Comparison of ENCODE assay signal across 10 cellular contexts in genomic region chr13:98173431-98173921, GRCh38. TPM values are rescaled to one million over a fixed set of nuclear protein-coding genes. Genes with fewer than 3 reads are reported as not detected.
DNase-seq lines count a peak whose midpoint lies in the region; ATAC-seq and TF ChIP-seq lines count a peak whose summit lies in the region.
"Had no signal": no experiment of that assay in that cellular context is flagged by ENCODE, and none has a peak within 500 bp of the region (broad histone marks: within the 10 kb centered on the region; RNA-seq: fewer than 3 reads in every experiment).

No MANE protein-coding gene starts in this region.

- no peaks in the 10 kb centered on the region for H3K27me3 ChIP-seq in CD8-positive, alpha-beta T cell (ENCODE audit: insufficient read depth, low read length)
- H3K27me3 ChIP-seq: testis had no signal

- peak; percentile 56 for ATAC-seq in Right ventricle myocardium inferior
- ATAC-seq in CD8-positive, alpha-beta T cell, result no peak

- no peak for DNase-seq in Right ventricle myocardium inferior (ENCODE audit: missing footprints)
- no peak for DNase-seq in cardiac septum (ENCODE audit: low spot score)
- peak; percentile 52 for DNase-seq in epithelial cell of esophagus (ENCODE audit: low read depth)
- DNase-seq in mesothelial cell of epicardium (ENCODE audit: low spot score in 2 of 2, unreplicated experiment in 2 of 2), result no peak
- DNase-seq in NCI-H2029 (lab: John Stamatoyannopoulos, UW), result no peak
- no peak for DNase-seq in stimulated activated CD4-positive, alpha-beta T cell treated with anti-CD3 and anti-CD28 coated beads, Interleukin-12 subunit alpha, Interleukin-12 subunit beta, amount 100 ng/mL, for 4 hours
- no peak for DNase-seq in UCSD-AML1 (lab: John Stamatoyannopoulos, UW; ENCODE audit: unreplicated experiment)
- DNase-seq in CD8-positive, alpha-beta T cell, result no peak
- DNase-seq: testis had no signal

- H3K27me3 Mint-ChIP-seq in mesothelial cell of epicardium (ENCODE audit: low read depth), result no peaks in the 10 kb centered on the region
- peaks cover 4% of the 10 kb centered on the region for H3K27me3 Mint-ChIP-seq in CD8-positive, alpha-beta T cell (ENCODE audit: low read depth)

- H3K36me3 ChIP-seq in CD8-positive, alpha-beta T cell (ENCODE audit: insufficient read depth, low read length), result no peaks in the 10 kb centered on the region

- intact Hi-C loops in Right ventricle myocardium inferior (cut with DNase I) (no loop called here), cardiac septum (cut with DNase I) (loop anchor here (2.0 kb wide), 2 partner anchors 31 to 33 kb away; partner anchors contain the start of gene FARP1)
- intact Hi-C loops in CD8-positive, alpha-beta T cell (cut with DNase I, micrococcal nuclease), result no loop called here

- POLR2A ChIA-PET in CD8-positive, alpha-beta T cell (lab: Charles Lee), result no interaction called here

- peaks cover 62% of the 10 kb centered on the region for H3K4me1 Mint-ChIP-seq in mesothelial cell of epicardium
- no peaks in the 10 kb centered on the region for H3K4me1 Mint-ChIP-seq in CD8-positive, alpha-beta T cell (ENCODE audit: low read depth)

- H3K9me3 ChIP-seq in CD8-positive, alpha-beta T cell (ENCODE audit: low read length), result no peaks in the 10 kb centered on the region
- H3K9me3 ChIP-seq: testis had no signal

- TF ChIP-seq CTCF in epithelial cell of esophagus (IDR thresholded peaks at IDR 0.05; ENCODE audit: insufficient read depth, low read depth, low read length, missing control alignments) (no peak), mesothelial cell of epicardium (IDR thresholded peaks at IDR 0.05; ENCODE audit: unreplicated experiment) (no peak)
- no peak for TF ChIP-seq CTCF in CD8-positive, alpha-beta T cell (IDR thresholded peaks at IDR 0.05)

- H3K4me3 Mint-ChIP-seq in mesothelial cell of epicardium, result no peak overlapping the region
- H3K4me3 Mint-ChIP-seq in CD8-positive, alpha-beta T cell, result no peak overlapping the region

- H3K27ac ChIP-seq in CD8-positive, alpha-beta T cell (ENCODE audit: low read depth, low read length), result no peak overlapping the region

- H3K27ac Mint-ChIP-seq in mesothelial cell of epicardium, result peak overlapping the region; percentile 96
- no peak overlapping the region for H3K27ac Mint-ChIP-seq in CD8-positive, alpha-beta T cell

- CTCF ChIA-PET in CD8-positive, alpha-beta T cell (lab: Charles Lee), result no interaction called here

- no peak overlapping the region for H3K4me3 ChIP-seq in epithelial cell of esophagus (ENCODE audit: low read length)
- no peak overlapping the region for H3K4me3 ChIP-seq in CD8-positive, alpha-beta T cell (ENCODE audit: low read depth, low read length)
- H3K4me3 ChIP-seq: testis had no signal

- H3K36me3 Mint-ChIP-seq in mesothelial cell of epicardium, result peaks cover 18% of the 10 kb centered on the region
- H3K36me3 Mint-ChIP-seq in CD8-positive, alpha-beta T cell, result no peaks in the 10 kb centered on the region

- no peaks in the 10 kb centered on the region for H3K4me1 ChIP-seq in CD8-positive, alpha-beta T cell (ENCODE audit: insufficient read depth, low read length)

- H3K9me3 Mint-ChIP-seq in mesothelial cell of epicardium, result peaks cover 8% of the 10 kb centered on the region
- no peaks in the 10 kb centered on the region for H3K9me3 Mint-ChIP-seq in CD8-positive, alpha-beta T cell

RNA-seq across cellular contexts. Expression of gene RNF113B, which starts 3.6 kb away (rescaled TPM):
- total RNA-seq in Right ventricle myocardium inferior (not detected), cardiac septum (not detected), mesothelial cell of epicardium (not detected in 3 replicates)
- total RNA-seq in CD8-positive, alpha-beta T cell, result not detected
- total RNA-seq: T-helper 1 cell treated with Interleukin-12 subunit alpha and Interleukin-12 subunit beta and Interleukin-4 antibody, amounts not matched to agents 30 ng/mL and 1 ng/mL, for 36 hours had no signal

RNA-seq across cellular contexts. Expression of gene FARP1, which starts 30.6 kb away (rescaled TPM):
- total RNA-seq in Right ventricle myocardium inferior (14.7 TPM), cardiac septum (71.3 TPM), mesothelial cell of epicardium (267 to 289 TPM (median 285 TPM) in 3 replicates)
- total RNA-seq in CD8-positive, alpha-beta T cell, result under 1 TPM; 0.17 to 0.30 TPM

Comparison
In these comparisons a context has a peak if more than half of its experiments do, and no peak if none do; other contexts are left out.
1. RNA of gene FARP1, which starts 30.6 kb away (total RNA-seq): 267 to 289 TPM in mesothelial cell of epicardium, 71.3 TPM in cardiac septum (single experiment) and 14.7 TPM in Right ventricle myocardium inferior (single experiment); 0.17 to 0.30 TPM in CD8-positive, alpha-beta T cell; every median in the first group is over 10 times any median in the second.